In the genomic region with DNA sequence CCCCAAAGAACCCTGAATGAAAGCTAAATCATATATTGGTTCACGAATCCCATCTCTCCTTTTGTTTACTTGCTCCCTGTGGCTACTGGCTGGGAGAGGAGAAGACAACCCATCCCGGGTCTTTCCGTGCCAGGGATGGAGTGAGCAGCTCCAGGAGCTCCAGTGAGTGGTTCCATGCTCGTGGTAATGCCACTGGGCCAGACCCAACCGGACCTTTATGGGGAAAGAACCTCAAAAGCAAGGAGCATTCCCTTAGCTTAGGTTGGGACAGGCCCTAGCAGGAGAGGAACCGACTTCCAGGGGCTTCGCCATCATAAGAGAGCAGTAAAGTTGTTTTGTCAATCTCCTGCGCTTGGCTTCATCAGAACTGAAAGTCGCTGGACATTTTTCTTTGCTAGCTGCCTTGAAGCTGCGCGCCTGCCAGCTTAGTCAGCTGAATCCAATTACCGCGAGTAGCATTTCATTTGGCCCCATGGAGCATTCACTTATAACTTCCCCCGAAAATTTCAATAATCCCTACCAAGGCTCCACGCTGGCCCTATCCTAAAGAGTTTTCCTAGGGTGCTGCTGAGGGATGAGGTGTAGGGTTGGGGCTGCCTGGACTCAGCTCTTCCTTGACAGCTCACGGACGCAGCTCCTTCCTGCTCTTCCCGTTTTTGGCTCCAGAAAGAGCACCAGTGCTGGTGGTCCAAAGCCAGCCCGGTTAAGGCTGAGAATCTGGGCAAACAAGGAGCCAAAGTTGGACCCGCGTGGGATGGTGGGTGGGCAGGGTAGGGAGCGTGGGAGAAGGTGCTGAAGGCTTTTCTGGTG, we compare ENCODE assay signal across 1 cellular context.
TF ChIP-seq lines count a peak whose summit lies in the region.

No MANE protein-coding gene starts in this region.

TF ChIP-seq in HepG2, 621 proteins besides CTCF, POLR2A, EP300 and RAD21:
- peak; percentile 79; the same call in 1 of the 2 replicates for TF ChIP-seq EZH2 (conservative IDR thresholded peaks at IDR 0.05; ENCODE audit: low read depth, low read length)
- TF ChIP-seq, protein P1, sequence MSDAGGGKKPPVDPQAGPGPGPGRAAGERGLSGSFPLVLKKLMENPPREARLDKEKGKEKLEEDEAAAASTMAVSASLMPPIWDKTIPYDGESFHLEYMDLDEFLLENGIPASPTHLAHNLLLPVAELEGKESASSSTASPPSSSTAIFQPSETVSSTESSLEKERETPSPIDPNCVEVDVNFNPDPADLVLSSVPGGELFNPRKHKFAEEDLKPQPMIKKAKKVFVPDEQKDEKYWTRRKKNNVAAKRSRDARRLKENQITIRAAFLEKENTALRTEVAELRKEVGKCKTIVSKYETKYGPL (CRISPR knock-in tag; IDR thresholded peaks at IDR 0.05), result no peak
- TF ChIP-seq SOX13 (IDR thresholded peaks at IDR 0.05), result no peak
- TF ChIP-seq SOX13 (CRISPR knock-in tag; conservative IDR thresholded peaks at IDR 0.05 in 1 of 2, IDR thresholded peaks at IDR 0.05 in 1 of 2), result no peak
- 0 out of 2 replicates have a peak, but pooled peaks have one; percentile 39 for TF ChIP-seq ZNF572 (CRISPR knock-in tag; IDR thresholded peaks at IDR 0.05)
- TF ChIP-seq CBX2 (IDR thresholded peaks at IDR 0.05; ENCODE audit: low read depth, low read length), result no peak; the same call in 1 of the 2 replicates
- no peak for TF ChIP-seq CBX2 (CRISPR knock-in tag; IDR thresholded peaks at IDR 0.05; ENCODE audit: low read depth)
- TF ChIP-seq POLR2AphosphoS5 (IDR thresholded peaks at IDR 0.05; ENCODE audit: low read depth, low read length), result no peak
- TF ChIP-seq NCOR1 (IDR thresholded peaks at IDR 0.05; ENCODE audit: borderline replicate concordance, low read length), result no peak
- TF ChIP-seq KLF15 (CRISPR knock-in tag; IDR thresholded peaks at IDR 0.05; ENCODE audit: borderline replicate concordance), result no peak
- TF ChIP-seq ZFP37 (CRISPR knock-in tag; IDR thresholded peaks at IDR 0.05; ENCODE audit: borderline replicate concordance), result no peak
- TF ChIP-seq NFYC (CRISPR knock-in tag; IDR thresholded peaks at IDR 0.05), result no peak
- no peak for TF ChIP-seq RNF2 (conservative IDR thresholded peaks at IDR 0.05; ENCODE audit: low read depth)
- no peak for TF ChIP-seq ZNF44 (CRISPR knock-in tag; IDR thresholded peaks at IDR 0.05)
- TF ChIP-seq ZFP82 (CRISPR knock-in tag; IDR thresholded peaks at IDR 0.05; ENCODE audit: borderline replicate concordance), result no peak
- 0 out of 2 replicates have a peak, but pooled peaks have one; percentile 27 for TF ChIP-seq ZNF501 (CRISPR knock-in tag; IDR thresholded peaks at IDR 0.05)
- TF ChIP-seq MAFK (conservative IDR thresholded peaks at IDR 0.05 in 1 of 2, IDR thresholded peaks at IDR 0.05 in 1 of 2; ENCODE audit: low read length in 2 of 2), result 0 out of 4 replicates have a peak, but pooled peaks of 1 of the 2 experiments have one; percentile 3
